ENCODE assay signal across 21 cellular contexts in the genomic region with DNA sequence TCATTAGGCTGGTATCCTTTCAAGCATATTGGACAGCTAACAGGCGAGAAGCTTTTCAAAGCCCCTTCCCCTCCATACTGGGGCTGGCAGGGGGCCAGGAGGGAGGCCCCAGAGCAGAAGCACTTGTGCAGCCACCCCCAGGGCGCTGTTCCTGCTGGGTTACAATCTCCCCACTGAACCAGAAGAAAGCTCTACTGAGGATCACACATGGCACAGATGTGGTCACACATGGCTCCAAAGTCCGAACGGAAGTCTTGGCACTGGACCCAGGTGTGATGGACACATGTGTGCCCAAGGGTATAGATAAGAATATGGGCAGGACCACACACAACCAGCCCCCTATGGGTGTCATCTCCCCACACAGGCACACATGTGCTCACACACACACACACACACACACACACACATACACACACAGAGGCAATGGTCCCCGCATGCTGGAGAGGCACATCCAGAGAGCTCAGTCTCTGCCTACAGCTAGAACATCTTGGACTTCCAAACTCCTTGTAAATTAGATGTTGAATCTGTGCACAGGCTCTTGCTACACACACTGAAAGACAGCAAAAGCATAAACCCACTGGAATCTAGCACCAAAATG. TPM values are rescaled to one million over a fixed set of nuclear protein-coding genes. Genes with fewer than 3 reads are reported as not detected.
DNase-seq lines count a peak whose midpoint lies in the region; ATAC-seq, FAIRE-seq and TF ChIP-seq lines count a peak whose summit lies in the region.
"Had no signal": no experiment of that assay in that cellular context is flagged by ENCODE, and none has a peak within 500 bp of the region (broad histone marks: within the 10 kb centered on the region; RNA-seq: fewer than 3 reads in every experiment).

No MANE protein-coding gene starts in this region.

- TF ChIP-seq EP300 in HepG2 (IDR thresholded peaks at IDR 0.05; ENCODE audit: low read depth in 2 of 2, low read length in 2 of 2) (no peak), HepG2 (CRISPR knock-in tag; IDR thresholded peaks at IDR 0.05; ENCODE audit: borderline replicate concordance) (no peak)

- no peak overlapping the region for H3K4me3 Mint-ChIP-seq in osteocyte (ENCODE audit: unreplicated experiment)
- no peak overlapping the region for H3K4me3 Mint-ChIP-seq in mesothelial cell of epicardium
- H3K4me3 Mint-ChIP-seq: B cell; CD4-positive, alpha-beta T cell; HFFc6 had no signal

- POLR2A ChIA-PET in HepG2 (lab: Yijun Ruan, JAX): no interaction called here

- TF ChIP-seq CTCF in coronary artery (IDR thresholded peaks at IDR 0.05): no peak
- TF ChIP-seq CTCF in HepG2 (CRISPR knock-in tag; IDR thresholded peaks at IDR 0.05): no peak
- TF ChIP-seq CTCF in osteocyte (IDR thresholded peaks at IDR 0.05): no peak
- TF ChIP-seq CTCF in mesothelial cell of epicardium (IDR thresholded peaks at IDR 0.05; ENCODE audit: unreplicated experiment): no peak

- BruUV-seq in HepG2 (replicated peaks; lab: Mats Ljungman, UMichigan): no TSS peak

- H3K4me1 Mint-ChIP-seq in osteocyte (ENCODE audit: unreplicated experiment) (no peaks in the 10 kb centered on the region), mesothelial cell of epicardium (no peaks in the 10 kb centered on the region)
- H3K4me1 Mint-ChIP-seq: B cell had no signal

- no peak overlapping the region for H2AFZ ChIP-seq in HepG2 (ENCODE audit: low read length)

- H3K27ac Mint-ChIP-seq in osteocyte (ENCODE audit: unreplicated experiment) (no peak overlapping the region), mesothelial cell of epicardium (no peak overlapping the region)
- H3K27ac Mint-ChIP-seq: B cell; CD4-positive, alpha-beta T cell; HFFc6 had no signal

- H3K27me3 Mint-ChIP-seq in osteocyte (ENCODE audit: unreplicated experiment) (peaks cover 4% of the 10 kb centered on the region), mesothelial cell of epicardium (ENCODE audit: low read depth) (peaks cover 37% of the 10 kb centered on the region)

- DNase-seq in RPMI7951 (ENCODE audit: low read depth) (peak; percentile 42), coronary artery (ENCODE audit: low spot score) (peak; percentile 62), HepG2 (ENCODE audit: low spot score) (no peak), osteocyte (ENCODE audit: extremely low spot score, unreplicated experiment) (peak; percentile 71), NCI-H510A (lab: John Stamatoyannopoulos, UW) (no peak), mesothelial cell of epicardium (ENCODE audit: low spot score in 2 of 2, unreplicated experiment in 2 of 2) (no peak), NCI-H2081 (lab: John Stamatoyannopoulos, UW) (no peak)
- DNase-seq: C1 segment of cervical spinal cord; CD4-positive, alpha-beta T cell; DMS79 treated with DMSO at 0.1 percent for 48 hours; EL; GDM1; HFFc6 had no signal

- H3K9ac ChIP-seq in HepG2 (ENCODE audit: insufficient read depth, low read depth, low read length): no peak overlapping the region

- in situ Hi-C loops in HepG2 (cut with HindIII; ENCODE audit: extremely low pct_ligation_motif_present, low pct_unique_long_range_greater_than_20kb): no loop called here

- H3K36me3 Mint-ChIP-seq in osteocyte (ENCODE audit: unreplicated experiment) (no peaks in the 10 kb centered on the region), mesothelial cell of epicardium (no peaks in the 10 kb centered on the region)

- CTCF ChIA-PET in HepG2 (lab: Yijun Ruan, JAX; ENCODE audit: low intra/inter-chr PET ratio, low total read pairs): no interaction called here

- H3K9me3 Mint-ChIP-seq in osteocyte (ENCODE audit: unreplicated experiment) (no peaks in the 10 kb centered on the region), mesothelial cell of epicardium (no peaks in the 10 kb centered on the region)
- H3K9me3 Mint-ChIP-seq: CD4-positive, alpha-beta T cell; HFFc6 had no signal

- intact Hi-C loops in HepG2 (cut with micrococcal nuclease; ENCODE audit: unreplicated experiment): no loop called here

- H3K27ac ChIP-seq in coronary artery (no peak overlapping the region), HepG2 (ENCODE audit: extremely low read length, insufficient read depth, low read length) (no peak overlapping the region)

- WGBS in HepG2 (ENCODE audit: low lambda C conversion rate): 18% methylated on average over 4 of the region's 5 CpGs

- no peaks in the 10 kb centered on the region for H4K20me1 ChIP-seq in HepG2 (ENCODE audit: insufficient read depth, low read length)

- no peak for ATAC-seq in HepG2
- ATAC-seq in GM21576 (IDR thresholded peaks at IDR 0.05; ENCODE audit: unreplicated experiment): no peak

- FAIRE-seq in HepG2 (lab: Jason Lieb, UNC): no peak
- FAIRE-seq: A204.1, GM12892, GM19239, H1, HTR-8/SVneo had no signal

- H3K4me1 ChIP-seq in HepG2 (ENCODE audit: insufficient read depth, low read length): no peaks in the 10 kb centered on the region
- H3K4me1 ChIP-seq: HAP-1 had no signal

- no peaks in the 10 kb centered on the region for H3K9me3 ChIP-seq in HepG2 (ENCODE audit: low read length)
- H3K9me3 ChIP-seq: HAP-1 had no signal

- no peak for TF ChIP-seq POLR2A in HepG2 (IDR thresholded peaks at IDR 0.05; ENCODE audit: insufficient read depth in 1 of 2, low read depth in 2 of 2, low read length in 2 of 2)

- peaks cover 0 to 5% of the 10 kb centered on the region in 2 experiments; a peak in 2 of 5 replicates for H3K27me3 ChIP-seq in HepG2 (ENCODE audit: control insufficient read depth in 1 of 2, insufficient read depth in 2 of 2, low read length in 2 of 2)

- TF ChIP-seq RAD21 in HepG2 (CRISPR knock-in tag; IDR thresholded peaks at IDR 0.05): no peak

- H3K4me2 ChIP-seq in HepG2 (ENCODE audit: low read depth, low read length): no peak overlapping the region

- H3K4me3 ChIP-seq in coronary artery (no peak overlapping the region), HepG2 (replicated peaks in 1 of 3; ENCODE audit: insufficient read depth in 1 of 3, low read depth in 2 of 3, low read length in 3 of 3) (no peak overlapping the region)
- H3K4me3 ChIP-seq: HAP-1 had no signal

- no peaks in the 10 kb centered on the region for H3K79me2 ChIP-seq in HepG2 (ENCODE audit: insufficient read depth, low read length)

- H3K36me3 ChIP-seq in HepG2 (replicated peaks in 1 of 2; ENCODE audit: control insufficient read depth in 1 of 2, insufficient read depth in 2 of 2, low read length in 2 of 2): no peaks in the 10 kb centered on the region
- H3K36me3 ChIP-seq: HAP-1 had no signal

TF ChIP-seq in HepG2, 621 proteins besides CTCF, POLR2A, EP300 and RAD21:
- TF ChIP-seq, protein P1, sequence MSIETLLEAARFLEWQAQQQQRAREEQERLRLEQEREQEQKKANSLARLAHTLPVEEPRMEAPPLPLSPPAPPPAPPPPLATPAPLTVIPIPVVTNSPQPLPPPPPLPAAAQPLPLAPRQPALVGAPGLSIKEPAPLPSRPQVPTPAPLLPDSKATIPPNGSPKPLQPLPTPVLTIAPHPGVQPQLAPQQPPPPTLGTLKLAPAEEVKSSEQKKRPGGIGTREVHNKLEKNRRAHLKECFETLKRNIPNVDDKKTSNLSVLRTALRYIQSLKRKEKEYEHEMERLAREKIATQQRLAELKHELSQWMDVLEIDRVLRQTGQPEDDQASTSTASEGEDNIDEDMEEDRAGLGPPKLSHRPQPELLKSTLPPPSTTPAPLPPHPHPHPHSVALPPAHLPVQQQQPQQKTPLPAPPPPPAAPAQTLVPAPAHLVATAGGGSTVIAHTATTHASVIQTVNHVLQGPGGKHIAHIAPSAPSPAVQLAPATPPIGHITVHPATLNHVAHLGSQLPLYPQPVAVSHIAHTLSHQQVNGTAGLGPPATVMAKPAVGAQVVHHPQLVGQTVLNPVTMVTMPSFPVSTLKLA (IDR thresholded peaks at IDR 0.05): peak; percentile 98
- TF ChIP-seq ZNF136 (CRISPR knock-in tag; IDR thresholded peaks at IDR 0.05; ENCODE audit: low read depth): no peak

RNA-seq across cellular contexts. Expression of a gene that starts 56.4 kb away (rescaled TPM):
- 13.0 and 18.0 TPM in 2 replicates for total RNA-seq in RPMI7951 (2014; rRNA removed; shearing (Covaris generic))
- total RNA-seq in HepG2 (2016; rRNA removed; fragmentation: Illumina TruSeq; extraction: Trizol) (18.5 and 21.6 TPM in 2 replicates), osteocyte (13.1 and 16.1 TPM in 2 replicates), mesothelial cell of epicardium (16.8 to 20.8 TPM (median 20.6 TPM) in 3 replicates)
- 3.0 and 3.8 TPM in 2 replicates for total RNA-seq in HepG2 (2016; cell fraction: cytosol; rRNA removed; fragmentation: Illumina TruSeq; extraction: Trizol; ENCODE audit: low read depth)
- total RNA-seq in HepG2 (2016; cell fraction: insoluble cytoplasmic fraction; rRNA removed; fragmentation: Illumina TruSeq; extraction: Trizol): 16.3 and 24.1 TPM in 2 replicates
- 6.2 and 7.0 TPM in 2 replicates for total RNA-seq in HepG2 (2016; cell fraction: membrane; rRNA removed; fragmentation: Illumina TruSeq; extraction: Trizol)
- total RNA-seq in HepG2 (2016; cell fraction: nucleus; rRNA removed; fragmentation: Illumina TruSeq; extraction: Trizol): 45.3 and 49.4 TPM in 2 replicates
- 31.8 and 38.3 TPM in 2 replicates for polyA plus RNA-seq in HepG2 (2011; rRNA removed)
- 13.5 and 15.6 TPM in 2 replicates for polyA plus RNA-seq in HepG2 (2011; cell fraction: cytosol; rRNA removed)
- 66.0 and 79.3 TPM in 2 replicates for polyA plus RNA-seq in HepG2 (2011; cell fraction: nucleus; rRNA removed)
- polyA plus RNA-seq in HepG2 (2012): 26.1 and 41.0 TPM in 2 replicates
- 2.9 TPM in 2 replicates for polyA plus RNA-seq in HepG2 (2016; cell fraction: cytosol; fragmentation: Illumina TruSeq; extraction: Trizol; ENCODE audit: low read depth)
- 21.5 and 26.4 TPM in 2 replicates for polyA plus RNA-seq in HepG2 (2016; cell fraction: insoluble cytoplasmic fraction; fragmentation: Illumina TruSeq; extraction: Trizol; ENCODE audit: low read depth)
- 5.4 and 6.1 TPM in 2 replicates for polyA plus RNA-seq in HepG2 (2016; cell fraction: membrane; fragmentation: Illumina TruSeq; extraction: Trizol; ENCODE audit: low read depth)
- polyA plus RNA-seq in HepG2 (2016; cell fraction: nucleus; fragmentation: Illumina TruSeq; extraction: Trizol; ENCODE audit: insufficient read depth, low read depth): 65.4 and 67.3 TPM in 2 replicates
- 14.4 and 14.7 TPM in 2 replicates for polyA minus RNA-seq in HepG2 (2011; rRNA and poly(A)+ RNA removed; ENCODE audit: low replicate concordance)
- 5.5 and 7.4 TPM in 2 replicates for polyA minus RNA-seq in HepG2 (2011; cell fraction: cytosol; rRNA and poly(A)+ RNA removed)
- 107 and 122 TPM in 2 replicates for polyA minus RNA-seq in HepG2 (2011; cell fraction: nucleus; rRNA and poly(A)+ RNA removed)

Comparison
In these comparisons a context has a peak if more than half of its experiments do, and no peak if none do; other contexts are left out.
1. DNase-seq: peak in RPMI7951 (single experiment), coronary artery (single experiment) and osteocyte (single experiment); none in HepG2 (single experiment), NCI-H510A (single experiment), mesothelial cell of epicardium (0 of 2) and NCI-H2081 (0 of 2).